Comparison of ENCODE assay signal across 1 cellular context in the genomic region with DNA sequence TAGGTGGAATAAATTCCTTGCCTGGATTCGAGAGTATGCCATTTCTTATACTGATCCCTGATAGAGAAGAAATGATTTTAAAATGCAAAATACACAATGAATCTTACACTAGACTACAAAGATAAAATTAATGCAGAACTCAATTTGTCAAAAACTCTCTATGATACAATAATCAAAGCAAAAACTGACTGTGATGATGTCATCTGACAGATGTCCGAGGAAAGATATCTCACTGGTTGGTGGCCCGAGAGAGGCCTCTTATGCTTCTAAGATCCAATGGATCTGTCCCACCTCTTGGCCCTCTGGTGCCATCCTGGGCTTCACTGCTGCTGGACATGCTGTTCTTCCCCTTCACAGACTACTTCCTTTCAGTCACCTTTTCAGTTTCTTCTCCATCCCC.
TF ChIP-seq lines count a peak whose summit lies in the region.

No MANE protein-coding gene starts in this region.

TF ChIP-seq in HepG2, 621 proteins besides CTCF, POLR2A, EP300 and RAD21:
- TF ChIP-seq AHDC1 (CRISPR knock-in tag; IDR thresholded peaks at IDR 0.05; ENCODE audit: borderline replicate concordance), result no peak
- TF ChIP-seq CREB1 (IDR thresholded peaks at IDR 0.05), result peak; percentile 70
- no peak for TF ChIP-seq CREB1 (CRISPR knock-in tag; IDR thresholded peaks at IDR 0.05)
- peak; percentile 91 for TF ChIP-seq ATF7 (IDR thresholded peaks at IDR 0.05)
- TF ChIP-seq ATF7 (CRISPR knock-in tag; IDR thresholded peaks at IDR 0.05), result no peak
